In the genomic region with DNA sequence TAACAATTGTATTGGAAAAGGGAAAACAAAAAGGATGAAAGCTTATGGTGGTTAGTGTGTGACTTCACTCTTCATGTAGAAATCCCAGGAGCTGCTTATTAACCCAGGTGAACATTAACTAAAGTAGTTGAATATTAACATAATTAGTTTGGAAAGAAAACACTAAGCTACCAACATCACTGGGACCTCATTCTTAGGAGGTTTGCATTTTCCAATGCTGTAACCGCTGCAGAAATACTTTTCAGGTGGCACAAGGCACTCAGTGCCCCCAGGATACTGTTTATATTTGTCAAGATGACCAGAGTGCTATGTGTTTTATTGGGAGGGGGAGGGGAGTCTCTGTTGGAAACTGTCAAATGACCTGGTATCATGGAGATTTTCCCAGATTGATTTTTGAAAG, we compare ENCODE assay signal across 22 cellular contexts. TPM values are rescaled to one million over a fixed set of nuclear protein-coding genes. Genes with fewer than 3 reads are reported as not detected.
DNase-seq lines count a peak whose midpoint lies in the region; TF ChIP-seq lines count a peak whose summit lies in the region.
"Had no signal": no experiment of that assay in that cellular context is flagged by ENCODE, and none has a peak within 500 bp of the region (broad histone marks: within the 10 kb centered on the region; RNA-seq: fewer than 3 reads in every experiment).

No MANE protein-coding gene starts in this region.

- no peaks in the 10 kb centered on the region for H3K36me3 ChIP-seq in endocrine pancreas (ENCODE audit: control insufficient read depth, insufficient read depth, low read length)
- no peaks in the 10 kb centered on the region for H3K36me3 ChIP-seq in liver (ENCODE audit: control insufficient read depth in 4 of 4, insufficient read depth in 3 of 4, low read depth in 1 of 4, low read length in 3 of 4)
- H3K36me3 ChIP-seq in stomach, result peaks cover 0 to 20% (median 1%) of the 10 kb centered on the region in 4 donors

- no peaks in the 10 kb centered on the region for H3K9me3 ChIP-seq in endocrine pancreas (ENCODE audit: control insufficient read depth, low read length)
- H3K9me3 ChIP-seq in liver (ENCODE audit: control insufficient read depth in 4 of 4, low read length in 3 of 4), result no peaks in the 10 kb centered on the region
- no peaks in the 10 kb centered on the region for H3K9me3 ChIP-seq in stomach
- H3K9me3 ChIP-seq: heart left ventricle had no signal

- 32% methylated on average over 1 of the region's 1 CpG for WGBS in liver
- WGBS in stomach, 5 donors, result 29 to 62% (median 36%) methylated on average over 1 of the region's 1 CpG

- peaks cover 20% of the 10 kb centered on the region for H3K4me1 ChIP-seq in endocrine pancreas (ENCODE audit: control insufficient read depth, insufficient read depth, low read length)
- peaks cover 10 to 50% (median 41%) of the 10 kb centered on the region in 4 donors for H3K4me1 ChIP-seq in liver (ENCODE audit: control insufficient read depth in 4 of 4, insufficient read depth in 4 of 4, low read length in 3 of 4)
- H3K4me1 ChIP-seq in stomach, result peaks cover 32 to 65% (median 41%) of the 10 kb centered on the region in 4 donors

- TF ChIP-seq CTCF in liver (IDR thresholded peaks at IDR 0.05; ENCODE audit: low read depth, low read length, missing input control) (no peak), stomach (IDR thresholded peaks at IDR 0.05) (no peak)

- H3K27me3 ChIP-seq in endocrine pancreas (ENCODE audit: control insufficient read depth, insufficient read depth, low read length), result no peaks in the 10 kb centered on the region
- H3K27me3 ChIP-seq in liver (ENCODE audit: control insufficient read depth in 4 of 4, insufficient read depth in 4 of 4, low read length in 3 of 4), result no peaks in the 10 kb centered on the region
- no peaks in the 10 kb centered on the region for H3K27me3 ChIP-seq in stomach
- H3K27me3 ChIP-seq: heart left ventricle had no signal

- H3K27ac ChIP-seq in liver (ENCODE audit: low read depth in 1 of 2, low read length in 2 of 2) (peak overlapping the region; percentile 90 to 98), stomach (peak overlapping the region; percentile 11 to 63 (median 56)), substantia nigra (ENCODE audit: low read depth, low read length, poor library complexity, severe bottlenecking) (no peak overlapping the region)
- H3K27ac ChIP-seq: coronary artery, heart left ventricle, HL-60, skin epidermis had no signal

- H3K9ac ChIP-seq in endocrine pancreas (ENCODE audit: control insufficient read depth, insufficient read depth, low read length), result peak overlapping the region; percentile 23
- peak overlapping the region in 1 of 2 donors; percentile 89 for H3K9ac ChIP-seq in liver (ENCODE audit: low read depth in 1 of 2, low read length in 2 of 2)

- peak; percentile 44 for DNase-seq in LoVo (ENCODE audit: low spot score)
- DNase-seq in stomach, result no peak
- no peak for DNase-seq in substantia nigra (lab: John Stamatoyannopoulos, UW)
- no peak for DNase-seq in NCI-H2107 (lab: John Stamatoyannopoulos, UW)
- no peak for DNase-seq in OCI-M1 (lab: John Stamatoyannopoulos, UW)
- DNase-seq: activated CD4-positive, alpha-beta T cell treated with anti-CD3 and anti-CD28 coated beads for 48 hours; activated gamma-delta T cell; GDM1; GOT3; heart left ventricle; natural killer cell; NCI-H1694 treated with DMSO at 0.1 percent for 48 hours; NCI-H82; SHP77; stimulated activated CD4-positive, alpha-beta T cell treated with anti-CD3 and anti-CD28 coated beads, Interleukin-2, amount 100 ng/mL, for 48 hours; stimulated activated naive CD8-positive, alpha-beta T cell treated with anti-CD3 and anti-CD28 coated beads, Interleukin-15, amount 100 ng/mL, for 72 hours; T-cell had no signal

- TF ChIP-seq POLR2A in stomach (IDR thresholded peaks at IDR 0.05), result no peak

- intact Hi-C loops in stomach (cut with DNase I; ENCODE audit: low total_unique reads), result loop anchor here (10.0 kb wide), 1 partner anchor 110 kb away; no protein-coding TSS in a partner anchor

- no peak for TF ChIP-seq EP300 in stomach (IDR thresholded peaks at IDR 0.05)

- TF ChIP-seq RAD21 in liver (IDR thresholded peaks at IDR 0.05), result peak; percentile 42 to 46

- H3K4me3 ChIP-seq in endocrine pancreas (ENCODE audit: control insufficient read depth, insufficient read depth, low read length), result peak overlapping the region; percentile 84
- H3K4me3 ChIP-seq in liver (ENCODE audit: low read depth in 1 of 3, low read length in 3 of 3), result no peak overlapping the region
- no peak overlapping the region for H3K4me3 ChIP-seq in stomach
- H3K4me3 ChIP-seq: coronary artery, heart left ventricle, skin epidermis had no signal

TF ChIP-seq in liver, 16 proteins besides CTCF, POLR2A, EP300 and RAD21:
- TF ChIP-seq, protein P1, sequence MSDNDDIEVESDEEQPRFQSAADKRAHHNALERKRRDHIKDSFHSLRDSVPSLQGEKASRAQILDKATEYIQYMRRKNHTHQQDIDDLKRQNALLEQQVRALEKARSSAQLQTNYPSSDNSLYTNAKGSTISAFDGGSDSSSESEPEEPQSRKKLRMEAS (IDR thresholded peaks at IDR 0.05), result peak; percentile 71
- TF ChIP-seq, protein P2, sequence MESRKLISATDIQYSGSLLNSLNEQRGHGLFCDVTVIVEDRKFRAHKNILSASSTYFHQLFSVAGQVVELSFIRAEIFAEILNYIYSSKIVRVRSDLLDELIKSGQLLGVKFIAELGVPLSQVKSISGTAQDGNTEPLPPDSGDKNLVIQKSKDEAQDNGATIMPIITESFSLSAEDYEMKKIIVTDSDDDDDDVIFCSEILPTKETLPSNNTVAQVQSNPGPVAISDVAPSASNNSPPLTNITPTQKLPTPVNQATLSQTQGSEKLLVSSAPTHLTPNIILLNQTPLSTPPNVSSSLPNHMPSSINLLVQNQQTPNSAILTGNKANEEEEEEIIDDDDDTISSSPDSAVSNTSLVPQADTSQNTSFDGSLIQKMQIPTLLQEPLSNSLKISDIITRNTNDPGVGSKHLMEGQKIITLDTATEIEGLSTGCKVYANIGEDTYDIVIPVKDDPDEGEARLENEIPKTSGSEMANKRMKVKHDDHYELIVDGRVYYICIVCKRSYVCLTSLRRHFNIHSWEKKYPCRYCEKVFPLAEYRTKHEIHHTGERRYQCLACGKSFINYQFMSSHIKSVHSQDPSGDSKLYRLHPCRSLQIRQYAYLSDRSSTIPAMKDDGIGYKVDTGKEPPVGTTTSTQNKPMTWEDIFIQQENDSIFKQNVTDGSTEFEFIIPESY (IDR thresholded peaks at IDR 0.05), result no peak
- TF ChIP-seq YY1 (IDR thresholded peaks at IDR 0.05) (peak; percentile 75), HNF4G (IDR thresholded peaks at IDR 0.05) (no peak), FOXA2 (IDR thresholded peaks at IDR 0.05) (peak; percentile 62), REST (IDR thresholded peaks at IDR 0.05) (peak; percentile 30), SP1 (IDR thresholded peaks at IDR 0.05) (peak; percentile 79), FOXA1 (IDR thresholded peaks at IDR 0.05) (peak; percentile 57), JUND (IDR thresholded peaks at IDR 0.05) (peak; percentile 2 to 58), NR2F2 (IDR thresholded peaks at IDR 0.05) (peak; percentile 9), RXRA (IDR thresholded peaks at IDR 0.05) (peak; percentile 49 to 69), EGR1 (IDR thresholded peaks at IDR 0.05; ENCODE audit: low read depth in 2 of 2) (peak in 1 of 2 donors; percentile 54), TAF1 (conservative IDR thresholded peaks at IDR 0.05) (peak; percentile 65), HNF4A (conservative IDR thresholded peaks at IDR 0.05) (peak; percentile 51 to 65), GABPA (IDR thresholded peaks at IDR 0.05 in 1 of 2, conservative IDR thresholded peaks at IDR 0.05 in 1 of 2) (no peak), ATF3 (IDR thresholded peaks at IDR 0.05) (no peak)

RNA-seq across cellular contexts. Expression of gene VILL, which starts 25.9 kb away (rescaled TPM):
- total RNA-seq in liver (1 to 10 TPM; 2.2 to 3.5 TPM), stomach (100 to 1,000 TPM in 2 of 5 donors, 10 to 100 TPM in 3; 59.8 to 191 (median 86.8) TPM)
- polyA plus RNA-seq in liver (1 to 10 TPM in 1 of 2 donors, under 1 TPM in 1; 0.88 to 1.1 TPM), stomach (100 to 1,000 TPM in 1 of 3 donors, 10 to 100 TPM in 2; 24.1 to 202 (median 43.7) TPM)

Comparison
In these comparisons a context has a peak if more than half of its experiments do, and no peak if none do; other contexts are left out.
1. RNA of gene VILL, which starts 25.9 kb away (total RNA-seq): 59.8 to 191 TPM in stomach; 2.2 to 3.5 TPM in liver; every median in the first group is over 10 times any median in the second.